ENCODE assay signal across 8 cellular contexts in the genomic region with DNA sequence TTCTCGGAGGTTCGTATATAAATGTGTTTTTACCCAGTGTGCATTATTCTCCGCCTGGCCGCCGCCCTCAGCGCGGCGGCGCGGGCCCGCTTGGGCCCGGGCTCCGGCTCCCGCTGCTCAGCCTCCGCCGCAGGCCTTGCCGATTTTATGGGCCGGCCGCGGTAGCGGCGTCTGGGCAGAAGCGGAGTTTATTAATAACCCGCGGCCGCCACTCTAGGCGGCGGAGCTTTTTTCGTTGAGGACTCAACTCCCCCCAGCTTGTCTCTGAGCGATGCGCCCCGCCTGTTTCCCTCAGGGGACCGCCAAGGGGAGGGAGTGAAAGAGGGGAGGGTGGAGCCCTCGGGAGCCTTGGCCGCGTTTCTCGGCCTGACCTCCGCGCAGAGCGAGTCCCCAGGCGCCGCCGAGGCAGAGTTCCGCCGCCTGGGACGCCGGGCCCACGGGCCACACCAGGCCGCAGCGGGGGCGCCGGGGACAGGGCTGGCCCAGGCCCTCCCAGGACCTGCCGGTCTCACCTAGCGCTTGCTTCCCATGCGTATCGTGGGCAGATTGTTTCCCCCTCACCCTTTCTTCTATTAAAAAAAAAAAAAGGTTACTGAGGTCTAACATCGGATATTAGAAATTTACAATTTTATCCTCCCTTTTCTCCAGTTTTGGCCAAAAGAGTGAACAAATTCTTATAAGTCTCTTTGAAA. TPM values are rescaled to one million over a fixed set of nuclear protein-coding genes. Genes with fewer than 3 reads are reported as not detected.
DNase-seq lines count a peak whose midpoint lies in the region; ATAC-seq and TF ChIP-seq lines count a peak whose summit lies in the region.

No MANE protein-coding gene starts in this region.

- no peaks in the 10 kb centered on the region for H3K27me3 Mint-ChIP-seq in MCF 10A (ENCODE audit: insufficient read depth, unreplicated experiment)

- DNase-seq in SIG-M5 treated with dmso at 0.1 percent for 504 hours (lab: John Stamatoyannopoulos, UW; ENCODE audit: unreplicated experiment) (peak; percentile 77), SIG-M5 (lab: John Stamatoyannopoulos, UW) (no peak), NCI-H2029 treated with DMSO at 0.1 percent for 48 hours (lab: John Stamatoyannopoulos, UW) (peak; percentile 87), UCSD-AML1 (lab: John Stamatoyannopoulos, UW; ENCODE audit: unreplicated experiment) (peak; percentile 89), MCF 10A (ENCODE audit: unreplicated experiment) (peak; percentile 92)

- ATAC-seq in HG02981 (IDR thresholded peaks at IDR 0.05; ENCODE audit: unreplicated experiment): peak; percentile 48

- no peaks in the 10 kb centered on the region for H3K9me3 Mint-ChIP-seq in MCF 10A (ENCODE audit: unreplicated experiment)

- H3K27me3 ChIP-seq in iPS-18a (ENCODE audit: control insufficient read depth, insufficient read depth, low read length) (no peaks in the 10 kb centered on the region), skeletal muscle tissue (ENCODE audit: control insufficient read depth in 3 of 3, insufficient read depth in 3 of 3, low read length in 3 of 3) (no peaks in the 10 kb centered on the region)

- H3K4me1 ChIP-seq in iPS-18a (ENCODE audit: control insufficient read depth, low read depth, low read length) (peaks cover 3% of the 10 kb centered on the region), skeletal muscle tissue (ENCODE audit: control insufficient read depth in 3 of 3, insufficient read depth in 3 of 3, low read length in 3 of 3) (peaks cover 4 to 23% (median 12%) of the 10 kb centered on the region in 3 donors)

- H3K36me3 ChIP-seq in iPS-18a (ENCODE audit: control insufficient read depth, low read depth, low read length) (no peaks in the 10 kb centered on the region), skeletal muscle tissue (ENCODE audit: control insufficient read depth in 3 of 3, insufficient read depth in 3 of 3, low read length in 3 of 3) (peaks cover 0 to 4% (median 0%) of the 10 kb centered on the region in 3 donors)

- peaks cover 10% of the 10 kb centered on the region for H3K4me1 Mint-ChIP-seq in MCF 10A (ENCODE audit: insufficient read depth, unreplicated experiment)

- POLR2A ChIA-PET in MCF 10A (lab: Yijun Ruan, JAX): interaction anchor here (0.6 to 4.8 kb wide), 73 partner anchors 9 to 1347 kb away, joined by 3 to 190 read pairs (median 5); a partner anchor contains a TSS

- H3K36me3 Mint-ChIP-seq in MCF 10A (ENCODE audit: insufficient read depth, unreplicated experiment): peaks cover 19% of the 10 kb centered on the region

- H3K9me3 ChIP-seq in iPS-18a (ENCODE audit: control insufficient read depth, low read depth, low read length) (no peaks in the 10 kb centered on the region), skeletal muscle tissue (ENCODE audit: control insufficient read depth in 3 of 3, low read length in 3 of 3) (no peaks in the 10 kb centered on the region)

- peak overlapping the region; percentile 98 for H3K27ac Mint-ChIP-seq in MCF 10A (ENCODE audit: low read depth, unreplicated experiment)

- peak overlapping the region; percentile 98 for H3K9ac ChIP-seq in iPS-18a (ENCODE audit: low read length)
- H3K9ac ChIP-seq in skeletal muscle tissue (ENCODE audit: low read depth in 1 of 3, low read length in 3 of 3): peak overlapping the region; percentile 93 to 98 (median 95)

- TF ChIP-seq CTCF in MCF 10A (IDR thresholded peaks at IDR 0.05; ENCODE audit: unreplicated experiment): no peak

- H3K4me3 ChIP-seq in iPS-18a (ENCODE audit: low read length) (peak overlapping the region; percentile 89), skeletal muscle tissue (ENCODE audit: low read length in 3 of 3) (peak overlapping the region; percentile 66 to 87 (median 71))

- intact Hi-C loops in MCF 10A (cut with micrococcal nuclease): loop anchor here (1.0 to 5.0 kb wide), 4 partner anchors 108 to 846 kb away; a partner anchor contains a TSS

- H3K4me3 Mint-ChIP-seq in MCF 10A (ENCODE audit: unreplicated experiment): peak overlapping the region; percentile 88

- no TSS peak for BruUV-seq in MCF 10A (replicated peaks; lab: Mats Ljungman, UMichigan)

- CTCF ChIA-PET in MCF 10A (lab: Yijun Ruan, JAX): interaction anchor here (0.6 to 3.2 kb wide), 6 partner anchors 13 to 444 kb away, joined by 3 to 17 read pairs (median 4); no protein-coding TSS in a partner anchor

- peak overlapping the region; percentile 71 for H3K27ac ChIP-seq in iPS-18a (ENCODE audit: low read length)
- peak overlapping the region; percentile 98 for H3K27ac ChIP-seq in skeletal muscle tissue (ENCODE audit: low read depth, low read length)

RNA-seq across cellular contexts. Expression of a gene that starts 0.4 kb away (rescaled TPM):
- 19.0 and 25.2 TPM in 2 replicates for total RNA-seq in MCF 10A (2022)
- 18.8 TPM for total RNA-seq in skeletal muscle tissue
